12 cellular contexts compared by ENCODE assay signal in the genomic region with DNA sequence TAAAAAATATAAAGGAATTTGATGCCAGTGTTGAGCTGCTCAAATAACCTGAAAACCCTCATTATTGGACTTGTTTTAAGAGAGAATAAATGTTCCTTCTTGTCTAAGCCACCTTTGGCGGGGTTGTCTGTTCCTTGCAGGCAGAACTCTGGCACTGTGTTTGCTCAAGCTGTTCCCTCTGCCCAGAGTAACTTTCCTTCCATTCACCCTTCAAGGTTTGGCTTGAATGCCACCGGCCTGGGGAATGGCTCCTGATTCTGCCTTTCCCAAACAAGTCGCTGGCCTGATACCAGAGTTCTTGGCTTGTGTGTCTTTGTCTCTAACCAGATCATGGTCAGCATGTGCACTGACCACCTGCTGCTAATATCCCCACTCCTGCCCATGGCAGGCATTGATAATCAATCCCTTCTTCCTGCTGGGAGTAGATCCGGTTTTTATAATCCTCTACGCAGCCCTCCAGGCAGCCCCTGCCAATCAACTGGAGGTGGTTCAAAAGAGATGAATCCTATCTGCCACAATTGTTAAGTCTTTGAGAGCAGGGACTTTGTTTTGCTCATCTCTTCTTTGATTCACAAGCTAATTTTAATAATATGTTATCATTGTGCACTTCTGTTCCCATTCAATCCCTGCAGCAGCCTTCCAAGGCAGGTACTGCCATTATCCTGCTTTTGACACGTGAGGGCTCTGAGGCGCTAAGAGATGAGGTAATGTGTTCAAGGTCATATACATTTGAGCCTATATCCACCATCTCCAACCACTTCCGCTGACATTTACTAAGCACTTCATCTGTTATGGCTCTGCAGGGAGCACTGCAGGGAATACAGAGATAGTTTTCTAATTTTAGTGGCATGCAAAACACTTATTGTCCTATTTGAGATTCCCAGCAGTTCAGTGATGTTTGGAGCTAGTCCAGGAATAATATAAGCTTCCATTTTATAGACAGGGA. TPM values are rescaled to one million over a fixed set of nuclear protein-coding genes. Genes with fewer than 3 reads are reported as not detected.
DNase-seq lines count a peak whose midpoint lies in the region; ATAC-seq and TF ChIP-seq lines count a peak whose summit lies in the region.
"Had no signal": no experiment of that assay in that cellular context is flagged by ENCODE, and none has a peak within 500 bp of the region (broad histone marks: within the 10 kb centered on the region; RNA-seq: fewer than 3 reads in every experiment).

No MANE protein-coding gene starts in this region.

- no peaks in the 10 kb centered on the region for H3K36me3 ChIP-seq in psoas muscle (ENCODE audit: insufficient read depth in 1 of 2, low read depth in 1 of 2)
- H3K36me3 ChIP-seq in sigmoid colon: no peaks in the 10 kb centered on the region

- DNase-seq in NCI-H510A treated with DMSO at 0.1 percent for 48 hours (lab: John Stamatoyannopoulos, UW) (peak; percentile 27), NCI-H510A (lab: John Stamatoyannopoulos, UW) (no peak), NCI-H2227 treated with DMSO at 0.1 percent for 48 hours (lab: John Stamatoyannopoulos, UW) (peak; percentile 49), dermis blood vessel endothelial cell (peak; percentile 55), psoas muscle (no peak), sigmoid colon (no peak), GM13977 (ENCODE audit: low spot score) (no peak)
- no peak for DNase-seq in activated CD8-positive, alpha-beta memory T cell treated with anti-CD3 and anti-CD28 coated beads, Interleukin-2, amount 50 U/mL, for 4 hours
- DNase-seq: activated CD4-positive, alpha-beta T cell treated with anti-CD3 and anti-CD28 coated beads for 36 hours; activated T-cell treated with anti-CD3 and anti-CD28 coated beads, Interleukin-2, amount 50 U/mL, for 1 hour had no signal

- no peak for ATAC-seq in psoas muscle
- ATAC-seq: activated CD4-positive, alpha-beta T cell treated with anti-CD3 and anti-CD28 coated beads for 36 hours had no signal

- no peak for TF ChIP-seq POLR2A in sigmoid colon (IDR thresholded peaks at IDR 0.05)

- H3K27ac ChIP-seq in psoas muscle: peak overlapping the region; percentile 23
- H3K27ac ChIP-seq in sigmoid colon: no peak overlapping the region
- H3K27ac ChIP-seq: HL-60 had no signal

- H3K27me3 ChIP-seq in psoas muscle (ENCODE audit: insufficient read depth in 3 of 3, low read length in 2 of 3) (peaks cover 0 to 13% (median 2%) of the 10 kb centered on the region in 3 donors), sigmoid colon (peaks cover 0 to 17% (median 0%) of the 10 kb centered on the region in 3 donors)

- H3K9me3 ChIP-seq in psoas muscle: no peaks in the 10 kb centered on the region
- no peaks in the 10 kb centered on the region for H3K9me3 ChIP-seq in sigmoid colon

- 27 to 38% (median 36%) methylated on average over 8 of the region's 8 CpGs for WGBS in psoas muscle, 3 donors
- 52 to 76% methylated on average over 8 of the region's 8 CpGs for WGBS in sigmoid colon, 2 donors

- no peak for TF ChIP-seq EP300 in sigmoid colon (IDR thresholded peaks at IDR 0.05)

- intact Hi-C loops in psoas muscle (cut with DNase I) (no loop called here), sigmoid colon (cut with DNase I) (no loop called here)

- TF ChIP-seq CTCF in psoas muscle (IDR thresholded peaks at IDR 0.05): no peak
- TF ChIP-seq CTCF in sigmoid colon (IDR thresholded peaks at IDR 0.05): no peak
- TF ChIP-seq CTCF in GM13977 (IDR thresholded peaks at IDR 0.05; ENCODE audit: extremely low read depth, insufficient read depth, missing control alignments): no peak

- in situ Hi-C loops in GM13977 (cut with MboI; ENCODE audit: low pct_unique_long_range_greater_than_20kb, low sequenced_read_pairs, unreplicated experiment): no loop called here

- peaks cover 5% of the 10 kb centered on the region for H3K4me1 ChIP-seq in psoas muscle
- no peaks in the 10 kb centered on the region for H3K4me1 ChIP-seq in sigmoid colon

- H3K4me3 ChIP-seq in psoas muscle (no peak overlapping the region), sigmoid colon (no peak overlapping the region)

RNA-seq across cellular contexts. Expression of a gene that starts 3.1 kb away (rescaled TPM):
- 31.1 and 35.5 TPM in 2 replicates for total RNA-seq in dermis blood vessel endothelial cell
- total RNA-seq in psoas muscle: 1 to 10 TPM; 3.3 to 7.3 (median 3.7) TPM
- 1 to 10 TPM; 3.4 to 4.9 (median 4.0) TPM for polyA plus RNA-seq in psoas muscle
- total RNA-seq in sigmoid colon: 1 to 10 TPM; 2.3 to 5.8 (median 4.0) TPM
- polyA plus RNA-seq in sigmoid colon: 1 to 10 TPM in 2 of 3 donors, under 1 TPM in 1; 0.46 to 2.5 (median 1.2) TPM
- total RNA-seq: activated CD4-positive, alpha-beta T cell treated with anti-CD3 and anti-CD28 coated beads for 36 hours; T-helper 1 cell treated with Interleukin-12 subunit alpha and Interleukin-12 subunit beta and Interleukin-4 antibody, amounts not matched to agents 30 ng/mL and 1 ng/mL, for 36 hours had no signal

RNA-seq across cellular contexts. Expression of a gene that starts 39.2 kb away (rescaled TPM):
- total RNA-seq in dermis blood vessel endothelial cell (under 0.01 TPM in 1 of 2 replicates, not detected in the other), psoas muscle (under 1 TPM in 1 of 4 donors, not detected in 3; 0.02 TPM), sigmoid colon (under 1 TPM in 2 of 4 donors, not detected in 2; under 0.01 to 0.14 TPM)
- polyA plus RNA-seq in psoas muscle (under 1 TPM in 1 of 3 donors, not detected in 2; under 0.01 TPM), sigmoid colon (under 1 TPM in 1 of 3 donors, not detected in 2; 0.15 TPM)
- total RNA-seq: T-helper 1 cell treated with Interleukin-12 subunit alpha and Interleukin-12 subunit beta and Interleukin-4 antibody, amounts not matched to agents 30 ng/mL and 1 ng/mL, for 36 hours had no signal

RNA-seq across cellular contexts. Expression of a gene that starts 44.9 kb away (rescaled TPM):
- total RNA-seq in dermis blood vessel endothelial cell (not detected in 2 replicates), psoas muscle (1 to 10 TPM; 1.9 to 5.5 (median 2.8) TPM), sigmoid colon (10 to 100 TPM in 2 of 4 donors, 1 to 10 TPM in 2; 8.6 to 28.0 (median 10.7) TPM)
- polyA plus RNA-seq in psoas muscle (1 to 10 TPM in 2 of 3 donors, under 1 TPM in 1; 0.79 to 1.2 (median 1.2) TPM), sigmoid colon (10 to 100 TPM; 17.5 to 25.8 (median 20.6) TPM)
- total RNA-seq: activated CD4-positive, alpha-beta T cell treated with anti-CD3 and anti-CD28 coated beads for 36 hours had no signal

RNA-seq across cellular contexts. Expression of a gene that starts 55.3 kb away (rescaled TPM):
- total RNA-seq in dermis blood vessel endothelial cell (4.4 and 5.2 TPM in 2 replicates), psoas muscle (10 to 100 TPM in 2 of 4 donors, 1 to 10 TPM in 2; 7.8 to 15.8 (median 11.1) TPM), sigmoid colon (10 to 100 TPM in 1 of 4 donors, 1 to 10 TPM in 3; 5.0 to 13.7 (median 7.3) TPM)
- polyA plus RNA-seq in psoas muscle (10 to 100 TPM; 12.9 to 37.5 (median 32.4) TPM), sigmoid colon (10 to 100 TPM; 10.2 to 15.2 (median 12.3) TPM)

Comparison
In these comparisons a context has a peak if more than half of its experiments do, and no peak if none do; other contexts are left out.
1. DNase-seq: peak in NCI-H510A treated with DMSO at 0.1 percent for 48 hours (single experiment), NCI-H2227 treated with DMSO at 0.1 percent for 48 hours (single experiment) and dermis blood vessel endothelial cell (single experiment); none in NCI-H510A (single experiment), psoas muscle (0 of 2), sigmoid colon (single experiment), activated CD8-positive, alpha-beta memory T cell treated with anti-CD3 and anti-CD28 coated beads, Interleukin-2, amount 50 U/mL, for 4 hours (single experiment) and GM13977 (single experiment).